1 cellular context compared by ENCODE assay signal in the genomic region with DNA sequence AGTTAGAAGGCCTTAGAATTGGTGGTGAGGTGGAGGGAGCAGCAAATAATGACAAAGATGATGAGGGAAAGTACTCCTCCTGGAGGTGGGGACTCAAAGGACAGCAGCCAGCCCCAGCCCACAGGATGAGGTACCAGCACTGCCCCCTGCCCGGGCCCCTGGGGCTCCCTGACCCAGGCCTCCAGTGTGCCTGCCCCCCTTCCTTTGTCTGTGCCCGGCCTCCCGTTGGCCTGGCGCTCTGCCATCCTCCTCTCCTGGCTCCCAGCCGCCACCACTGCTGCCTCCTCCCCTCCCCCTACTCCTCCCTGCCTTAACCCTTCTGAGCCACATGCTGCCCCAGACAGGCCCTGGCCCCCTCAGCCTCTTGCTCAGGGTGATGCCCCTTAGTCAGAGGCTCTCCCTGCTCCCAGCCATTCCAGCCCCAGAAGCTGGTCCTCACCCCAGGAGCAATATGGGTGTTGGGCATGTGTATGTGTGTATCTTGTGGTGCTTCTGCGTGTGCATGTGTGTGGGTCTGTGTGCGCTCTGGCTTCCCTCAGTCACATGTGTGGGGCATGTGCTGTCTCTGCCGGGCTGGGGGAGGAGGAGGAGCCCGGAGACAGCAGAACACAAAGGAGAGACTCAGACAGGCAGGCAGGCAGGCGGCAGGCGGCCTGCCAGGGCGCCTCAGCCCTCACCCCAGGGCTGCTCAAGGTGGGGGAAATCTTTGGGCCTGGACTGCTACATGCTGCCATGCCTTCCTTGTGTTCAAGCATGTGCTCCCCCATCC.
TF ChIP-seq lines count a peak whose summit lies in the region.

No MANE protein-coding gene starts in this region.

TF ChIP-seq in GM12878, 131 proteins besides CTCF, POLR2A, EP300 and RAD21 (continued from another document and continues in another):
- TF ChIP-seq, protein P1, sequence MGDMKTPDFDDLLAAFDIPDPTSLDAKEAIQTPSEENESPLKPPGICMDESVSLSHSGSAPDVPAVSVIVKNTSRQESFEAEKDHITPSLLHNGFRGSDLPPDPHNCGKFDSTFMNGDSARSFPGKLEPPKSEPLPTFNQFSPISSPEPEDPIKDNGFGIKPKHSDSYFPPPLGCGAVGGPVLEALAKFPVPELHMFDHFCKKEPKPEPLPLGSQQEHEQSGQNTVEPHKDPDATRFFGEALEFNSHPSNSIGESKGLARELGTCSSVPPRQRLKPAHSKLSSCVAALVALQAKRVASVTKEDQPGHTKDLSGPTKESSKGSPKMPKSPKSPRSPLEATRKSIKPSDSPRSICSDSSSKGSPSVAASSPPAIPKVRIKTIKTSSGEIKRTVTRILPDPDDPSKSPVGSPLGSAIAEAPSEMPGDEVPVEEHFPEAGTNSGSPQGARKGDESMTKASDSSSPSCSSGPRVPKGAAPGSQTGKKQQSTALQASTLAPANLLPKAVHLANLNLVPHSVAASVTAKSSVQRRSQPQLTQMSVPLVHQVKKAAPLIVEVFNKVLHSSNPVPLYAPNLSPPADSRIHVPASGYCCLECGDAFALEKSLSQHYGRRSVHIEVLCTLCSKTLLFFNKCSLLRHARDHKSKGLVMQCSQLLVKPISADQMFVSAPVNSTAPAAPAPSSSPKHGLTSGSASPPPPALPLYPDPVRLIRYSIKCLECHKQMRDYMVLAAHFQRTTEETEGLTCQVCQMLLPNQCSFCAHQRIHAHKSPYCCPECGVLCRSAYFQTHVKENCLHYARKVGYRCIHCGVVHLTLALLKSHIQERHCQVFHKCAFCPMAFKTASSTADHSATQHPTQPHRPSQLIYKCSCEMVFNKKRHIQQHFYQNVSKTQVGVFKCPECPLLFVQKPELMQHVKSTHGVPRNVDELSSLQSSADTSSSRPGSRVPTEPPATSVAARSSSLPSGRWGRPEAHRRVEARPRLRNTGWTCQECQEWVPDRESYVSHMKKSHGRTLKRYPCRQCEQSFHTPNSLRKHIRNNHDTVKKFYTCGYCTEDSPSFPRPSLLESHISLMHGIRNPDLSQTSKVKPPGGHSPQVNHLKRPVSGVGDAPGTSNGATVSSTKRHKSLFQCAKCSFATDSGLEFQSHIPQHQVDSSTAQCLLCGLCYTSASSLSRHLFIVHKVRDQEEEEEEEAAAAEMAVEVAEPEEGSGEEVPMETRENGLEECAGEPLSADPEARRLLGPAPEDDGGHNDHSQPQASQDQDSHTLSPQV (IDR thresholded peaks at IDR 0.05): no peak
- TF ChIP-seq MEF2A (IDR thresholded peaks at IDR 0.05; ENCODE audit: insufficient read depth, low read depth, low read length) (no peak), SPI1 (IDR thresholded peaks at IDR 0.05; ENCODE audit: borderline replicate concordance, insufficient read depth, low read depth, low read length) (no peak), CREM (IDR thresholded peaks at IDR 0.05; ENCODE audit: low read depth) (no peak), PAX8 (IDR thresholded peaks at IDR 0.05) (no peak), SMAD1 (IDR thresholded peaks at IDR 0.05; ENCODE audit: low read depth, partially characterized antibody) (no peak), MTA3 (IDR thresholded peaks at IDR 0.05; ENCODE audit: borderline replicate concordance, low read length) (no peak), EZH2 (IDR thresholded peaks at IDR 0.05; ENCODE audit: borderline replicate concordance, control insufficient read depth, low read depth, low read length) (no peak), KAT2A (conservative IDR thresholded peaks at IDR 0.05; ENCODE audit: control insufficient read depth, low read depth, low read length) (no peak), ZNF274 (IDR thresholded peaks at IDR 0.05; ENCODE audit: insufficient read depth, insufficient read length) (no peak), WRNIP1 (IDR thresholded peaks at IDR 0.05; ENCODE audit: borderline replicate concordance, low read depth, low read length) (no peak), CBX5 (IDR thresholded peaks at IDR 0.05; ENCODE audit: low read depth) (no peak), CHD2 (IDR thresholded peaks at IDR 0.05; ENCODE audit: borderline replicate concordance, low read depth, low read length) (peak; percentile 68), CHD1 (IDR thresholded peaks at IDR 0.05; ENCODE audit: low read depth, low read length) (no peak), ZNF24 (IDR thresholded peaks at IDR 0.05) (no peak), BRCA1 (IDR thresholded peaks at IDR 0.05; ENCODE audit: low read depth, low read length) (peak; percentile 10; the same call in 1 of the 2 replicates), FOS (IDR thresholded peaks at IDR 0.05; ENCODE audit: borderline replicate concordance, extremely low read depth, insufficient read length) (no peak), NR2F1 (conservative IDR thresholded peaks at IDR 0.05) (0 out of 2 replicates have a peak, but pooled peaks have one; percentile 24), ZNF207 (IDR thresholded peaks at IDR 0.05; ENCODE audit: borderline replicate concordance) (no peak), NBN (IDR thresholded peaks at IDR 0.05) (peak; percentile 93), IRF4 (IDR thresholded peaks at IDR 0.05; ENCODE audit: low read depth, low read length) (no peak), EED (IDR thresholded peaks at IDR 0.05; ENCODE audit: low read depth) (no peak), POLR2AphosphoS2 (IDR thresholded peaks at IDR 0.05; ENCODE audit: low read depth, low read length) (no peak; the same call in 1 of the 2 replicates), ZZZ3 (IDR thresholded peaks at IDR 0.05; ENCODE audit: control insufficient read depth, insufficient read length, low read depth) (no peak), KLF5 (IDR thresholded peaks at IDR 0.05; ENCODE audit: partially characterized antibody) (no peak), JUNB (IDR thresholded peaks at IDR 0.05) (no peak)
- TF ChIP-seq, protein P2, sequence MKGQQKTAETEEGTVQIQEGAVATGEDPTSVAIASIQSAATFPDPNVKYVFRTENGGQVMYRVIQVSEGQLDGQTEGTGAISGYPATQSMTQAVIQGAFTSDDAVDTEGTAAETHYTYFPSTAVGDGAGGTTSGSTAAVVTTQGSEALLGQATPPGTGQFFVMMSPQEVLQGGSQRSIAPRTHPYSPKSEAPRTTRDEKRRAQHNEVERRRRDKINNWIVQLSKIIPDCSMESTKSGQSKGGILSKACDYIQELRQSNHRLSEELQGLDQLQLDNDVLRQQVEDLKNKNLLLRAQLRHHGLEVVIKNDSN (IDR thresholded peaks at IDR 0.05; ENCODE audit: borderline replicate concordance, extremely low read length, insufficient read depth, low read depth, low read length): peak; percentile 64
- TF ChIP-seq, protein P3, sequence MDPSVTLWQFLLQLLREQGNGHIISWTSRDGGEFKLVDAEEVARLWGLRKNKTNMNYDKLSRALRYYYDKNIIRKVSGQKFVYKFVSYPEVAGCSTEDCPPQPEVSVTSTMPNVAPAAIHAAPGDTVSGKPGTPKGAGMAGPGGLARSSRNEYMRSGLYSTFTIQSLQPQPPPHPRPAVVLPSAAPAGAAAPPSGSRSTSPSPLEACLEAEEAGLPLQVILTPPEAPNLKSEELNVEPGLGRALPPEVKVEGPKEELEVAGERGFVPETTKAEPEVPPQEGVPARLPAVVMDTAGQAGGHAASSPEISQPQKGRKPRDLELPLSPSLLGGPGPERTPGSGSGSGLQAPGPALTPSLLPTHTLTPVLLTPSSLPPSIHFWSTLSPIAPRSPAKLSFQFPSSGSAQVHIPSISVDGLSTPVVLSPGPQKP (IDR thresholded peaks at IDR 0.05; ENCODE audit: low read depth, low read length): no peak
- TF ChIP-seq, protein P4, sequence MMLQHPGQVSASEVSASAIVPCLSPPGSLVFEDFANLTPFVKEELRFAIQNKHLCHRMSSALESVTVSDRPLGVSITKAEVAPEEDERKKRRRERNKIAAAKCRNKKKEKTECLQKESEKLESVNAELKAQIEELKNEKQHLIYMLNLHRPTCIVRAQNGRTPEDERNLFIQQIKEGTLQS (IDR thresholded peaks at IDR 0.05; ENCODE audit: borderline replicate concordance, extremely low read depth, low read depth, low read length): no peak
- TF ChIP-seq, protein P5, sequence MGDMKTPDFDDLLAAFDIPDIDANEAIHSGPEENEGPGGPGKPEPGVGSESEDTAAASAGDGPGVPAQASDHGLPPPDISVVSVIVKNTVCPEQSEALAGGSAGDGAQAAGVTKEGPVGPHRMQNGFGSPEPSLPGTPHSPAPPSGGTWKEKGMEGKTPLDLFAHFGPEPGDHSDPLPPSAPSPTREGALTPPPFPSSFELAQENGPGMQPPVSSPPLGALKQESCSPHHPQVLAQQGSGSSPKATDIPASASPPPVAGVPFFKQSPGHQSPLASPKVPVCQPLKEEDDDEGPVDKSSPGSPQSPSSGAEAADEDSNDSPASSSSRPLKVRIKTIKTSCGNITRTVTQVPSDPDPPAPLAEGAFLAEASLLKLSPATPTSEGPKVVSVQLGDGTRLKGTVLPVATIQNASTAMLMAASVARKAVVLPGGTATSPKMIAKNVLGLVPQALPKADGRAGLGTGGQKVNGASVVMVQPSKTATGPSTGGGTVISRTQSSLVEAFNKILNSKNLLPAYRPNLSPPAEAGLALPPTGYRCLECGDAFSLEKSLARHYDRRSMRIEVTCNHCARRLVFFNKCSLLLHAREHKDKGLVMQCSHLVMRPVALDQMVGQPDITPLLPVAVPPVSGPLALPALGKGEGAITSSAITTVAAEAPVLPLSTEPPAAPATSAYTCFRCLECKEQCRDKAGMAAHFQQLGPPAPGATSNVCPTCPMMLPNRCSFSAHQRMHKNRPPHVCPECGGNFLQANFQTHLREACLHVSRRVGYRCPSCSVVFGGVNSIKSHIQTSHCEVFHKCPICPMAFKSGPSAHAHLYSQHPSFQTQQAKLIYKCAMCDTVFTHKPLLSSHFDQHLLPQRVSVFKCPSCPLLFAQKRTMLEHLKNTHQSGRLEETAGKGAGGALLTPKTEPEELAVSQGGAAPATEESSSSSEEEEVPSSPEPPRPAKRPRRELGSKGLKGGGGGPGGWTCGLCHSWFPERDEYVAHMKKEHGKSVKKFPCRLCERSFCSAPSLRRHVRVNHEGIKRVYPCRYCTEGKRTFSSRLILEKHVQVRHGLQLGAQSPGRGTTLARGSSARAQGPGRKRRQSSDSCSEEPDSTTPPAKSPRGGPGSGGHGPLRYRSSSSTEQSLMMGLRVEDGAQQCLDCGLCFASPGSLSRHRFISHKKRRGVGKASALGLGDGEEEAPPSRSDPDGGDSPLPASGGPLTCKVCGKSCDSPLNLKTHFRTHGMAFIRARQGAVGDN (IDR thresholded peaks at IDR 0.05): peak; percentile 94
- TF ChIP-seq, protein P6, sequence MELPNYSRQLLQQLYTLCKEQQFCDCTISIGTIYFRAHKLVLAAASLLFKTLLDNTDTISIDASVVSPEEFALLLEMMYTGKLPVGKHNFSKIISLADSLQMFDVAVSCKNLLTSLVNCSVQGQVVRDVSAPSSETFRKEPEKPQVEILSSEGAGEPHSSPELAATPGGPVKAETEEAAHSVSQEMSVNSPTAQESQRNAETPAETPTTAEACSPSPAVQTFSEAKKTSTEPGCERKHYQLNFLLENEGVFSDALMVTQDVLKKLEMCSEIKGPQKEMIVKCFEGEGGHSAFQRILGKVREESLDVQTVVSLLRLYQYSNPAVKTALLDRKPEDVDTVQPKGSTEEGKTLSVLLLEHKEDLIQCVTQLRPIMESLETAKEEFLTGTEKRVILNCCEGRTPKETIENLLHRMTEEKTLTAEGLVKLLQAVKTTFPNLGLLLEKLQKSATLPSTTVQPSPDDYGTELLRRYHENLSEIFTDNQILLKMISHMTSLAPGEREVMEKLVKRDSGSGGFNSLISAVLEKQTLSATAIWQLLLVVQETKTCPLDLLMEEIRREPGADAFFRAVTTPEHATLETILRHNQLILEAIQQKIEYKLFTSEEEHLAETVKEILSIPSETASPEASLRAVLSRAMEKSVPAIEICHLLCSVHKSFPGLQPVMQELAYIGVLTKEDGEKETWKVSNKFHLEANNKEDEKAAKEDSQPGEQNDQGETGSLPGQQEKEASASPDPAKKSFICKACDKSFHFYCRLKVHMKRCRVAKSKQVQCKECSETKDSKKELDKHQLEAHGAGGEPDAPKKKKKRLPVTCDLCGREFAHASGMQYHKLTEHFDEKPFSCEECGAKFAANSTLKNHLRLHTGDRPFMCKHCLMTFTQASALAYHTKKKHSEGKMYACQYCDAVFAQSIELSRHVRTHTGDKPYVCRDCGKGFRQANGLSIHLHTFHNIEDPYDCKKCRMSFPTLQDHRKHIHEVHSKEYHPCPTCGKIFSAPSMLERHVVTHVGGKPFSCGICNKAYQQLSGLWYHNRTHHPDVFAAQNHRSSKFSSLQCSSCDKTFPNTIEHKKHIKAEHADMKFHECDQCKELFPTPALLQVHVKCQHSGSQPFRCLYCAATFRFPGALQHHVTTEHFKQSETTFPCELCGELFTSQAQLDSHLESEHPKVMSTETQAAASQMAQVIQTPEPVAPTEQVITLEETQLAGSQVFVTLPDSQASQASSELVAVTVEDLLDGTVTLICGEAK (IDR thresholded peaks at IDR 0.05; ENCODE audit: borderline replicate concordance): no peak
- TF ChIP-seq, protein P7, sequence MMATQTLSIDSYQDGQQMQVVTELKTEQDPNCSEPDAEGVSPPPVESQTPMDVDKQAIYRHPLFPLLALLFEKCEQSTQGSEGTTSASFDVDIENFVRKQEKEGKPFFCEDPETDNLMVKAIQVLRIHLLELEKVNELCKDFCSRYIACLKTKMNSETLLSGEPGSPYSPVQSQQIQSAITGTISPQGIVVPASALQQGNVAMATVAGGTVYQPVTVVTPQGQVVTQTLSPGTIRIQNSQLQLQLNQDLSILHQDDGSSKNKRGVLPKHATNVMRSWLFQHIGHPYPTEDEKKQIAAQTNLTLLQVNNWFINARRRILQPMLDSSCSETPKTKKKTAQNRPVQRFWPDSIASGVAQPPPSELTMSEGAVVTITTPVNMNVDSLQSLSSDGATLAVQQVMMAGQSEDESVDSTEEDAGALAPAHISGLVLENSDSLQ (IDR thresholded peaks at IDR 0.05): no peak; the same call in 1 of the 2 replicates
- TF ChIP-seq, protein P8, sequence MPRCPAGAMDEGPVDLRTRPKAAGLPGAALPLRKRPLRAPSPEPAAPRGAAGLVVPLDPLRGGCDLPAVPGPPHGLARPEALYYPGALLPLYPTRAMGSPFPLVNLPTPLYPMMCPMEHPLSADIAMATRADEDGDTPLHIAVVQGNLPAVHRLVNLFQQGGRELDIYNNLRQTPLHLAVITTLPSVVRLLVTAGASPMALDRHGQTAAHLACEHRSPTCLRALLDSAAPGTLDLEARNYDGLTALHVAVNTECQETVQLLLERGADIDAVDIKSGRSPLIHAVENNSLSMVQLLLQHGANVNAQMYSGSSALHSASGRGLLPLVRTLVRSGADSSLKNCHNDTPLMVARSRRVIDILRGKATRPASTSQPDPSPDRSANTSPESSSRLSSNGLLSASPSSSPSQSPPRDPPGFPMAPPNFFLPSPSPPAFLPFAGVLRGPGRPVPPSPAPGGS (IDR thresholded peaks at IDR 0.05; ENCODE audit: borderline replicate concordance, insufficient read depth, low read depth, low read length, poor library complexity, severe bottlenecking): no peak
